10 cellular contexts compared by ENCODE assay signal in the genomic region with DNA sequence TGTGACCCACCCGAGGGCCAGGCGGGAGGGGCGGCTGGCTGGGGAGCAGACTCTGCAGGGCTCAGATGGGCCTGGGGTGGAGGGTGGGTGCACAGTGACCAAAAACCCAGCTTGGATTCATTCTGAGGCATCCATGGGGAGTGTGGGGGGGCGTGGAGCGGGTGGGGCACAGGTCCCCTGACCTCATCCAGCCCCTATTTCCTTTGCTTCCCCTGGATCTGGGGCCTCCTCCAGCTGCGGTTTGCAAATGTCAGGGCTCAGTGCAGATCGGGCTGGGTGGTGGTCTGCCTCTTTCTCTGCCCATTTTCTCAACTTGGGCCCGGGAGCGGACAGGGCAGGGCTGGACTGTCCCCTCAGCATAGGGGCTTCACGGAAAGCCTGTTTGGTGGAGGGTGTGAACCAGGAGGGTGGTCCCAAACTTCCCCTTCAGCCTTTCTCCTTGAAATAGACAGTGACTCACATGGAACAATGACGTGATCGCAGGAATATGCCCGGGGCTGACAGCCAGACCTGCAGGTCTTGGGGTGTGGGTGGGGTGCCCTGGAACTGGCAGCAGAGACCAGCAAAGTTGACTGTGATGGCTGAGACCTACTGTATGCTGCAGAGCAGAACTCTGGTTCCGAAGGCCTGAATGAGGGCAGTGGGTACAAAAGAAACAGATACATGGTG.
A peak's percentile ranks its signal among the peaks of the same experiment; 100 is the strongest.
DNase-seq lines count a peak whose midpoint lies in the region; ATAC-seq and TF ChIP-seq lines count a peak whose summit lies in the region.
"Had no signal": no experiment of that assay in that cellular context is flagged by ENCODE, and none has a peak within 500 bp of the region (broad histone marks: within the 10 kb centered on the region; RNA-seq: fewer than 3 reads in every experiment).

No MANE protein-coding gene starts in this region.

- no peaks in the 10 kb centered on the region for H3K4me1 Mint-ChIP-seq in activated T-cell treated with anti-CD3 and anti-CD28 coated beads, Interleukin-2, amount 50 U/mL, for 72 hours (ENCODE audit: low read depth)

- H3K4me3 ChIP-seq in brain microvascular endothelial cell (ENCODE audit: low read depth, low read length) (no peak overlapping the region), upper lobe of left lung (no peak overlapping the region)

- DNase-seq in HT1080 (ENCODE audit: low read depth): peak; percentile 89
- DNase-seq in brain microvascular endothelial cell: peak; percentile 71
- DNase-seq in hepatic stellate cell (ENCODE audit: low spot score): peak; percentile 79
- DNase-seq in upper lobe of left lung: peak in 1 of 2 donors; percentile 67
- DNase-seq in SKM-1 (lab: John Stamatoyannopoulos, UW; ENCODE audit: unreplicated experiment): no peak
- DNase-seq in activated T-cell treated with anti-CD3 and anti-CD28 coated beads, Interleukin-2, amount 50 U/mL, for 72 hours: no peak
- no peak for DNase-seq in GM13976 (ENCODE audit: low spot score)
- no peak for DNase-seq in activated effector memory CD4-positive, alpha-beta T cell treated with Interleukin-2 at 50 U/mL for 16 hours
- DNase-seq: DMS153, NCI-H1436 treated with DMSO at 0.1 percent for 48 hours had no signal

- H3K36me3 ChIP-seq in brain microvascular endothelial cell (replicated peaks) (no peaks in the 10 kb centered on the region), upper lobe of left lung (no peaks in the 10 kb centered on the region)

- peak overlapping the region; percentile 5 for H3K27ac ChIP-seq in brain microvascular endothelial cell
- peak overlapping the region; percentile 59 to 70 (median 65) for H3K27ac ChIP-seq in upper lobe of left lung

- in situ Hi-C loops in brain microvascular endothelial cell (cut with HindIII; ENCODE audit: low pct_ligation_motif_present, low sequenced_read_pairs) (no loop called here), GM13976 (cut with MboI; ENCODE audit: low sequenced_read_pairs, unreplicated experiment) (no loop called here)

- peaks cover 19 to 48% (median 27%) of the 10 kb centered on the region in 4 donors for H3K4me1 ChIP-seq in upper lobe of left lung

- no peak overlapping the region for H3K4me3 Mint-ChIP-seq in activated T-cell treated with anti-CD3 and anti-CD28 coated beads, Interleukin-2, amount 50 U/mL, for 72 hours

- no peak for TF ChIP-seq CTCF in brain microvascular endothelial cell (IDR thresholded peaks at IDR 0.05; ENCODE audit: low read depth, low read length, missing control alignments)
- no peak for TF ChIP-seq CTCF in upper lobe of left lung (IDR thresholded peaks at IDR 0.05)
- TF ChIP-seq CTCF in GM13976 (IDR thresholded peaks at IDR 0.05; ENCODE audit: borderline replicate concordance, control extremely low read depth, extremely low read depth, insufficient read depth, missing control alignments): no peak

- no peaks in the 10 kb centered on the region for H3K27me3 ChIP-seq in brain microvascular endothelial cell (replicated peaks)
- no peaks in the 10 kb centered on the region for H3K27me3 ChIP-seq in upper lobe of left lung

- H3K9me3 Mint-ChIP-seq in activated T-cell treated with anti-CD3 and anti-CD28 coated beads, Interleukin-2, amount 50 U/mL, for 72 hours: no peaks in the 10 kb centered on the region

- ATAC-seq in upper lobe of left lung (ENCODE audit: low FRiP score in 2 of 2): peak; percentile 34 to 66
- ATAC-seq in activated T-cell treated with anti-CD3 and anti-CD28 coated beads, Interleukin-2, amount 50 U/mL, for 72 hours (replicated peaks in 1 of 2): no peak

- H3K27me3 Mint-ChIP-seq in activated T-cell treated with anti-CD3 and anti-CD28 coated beads, Interleukin-2, amount 50 U/mL, for 72 hours (ENCODE audit: low read depth): peaks cover 23% of the 10 kb centered on the region

- no peaks in the 10 kb centered on the region for H3K36me3 Mint-ChIP-seq in activated T-cell treated with anti-CD3 and anti-CD28 coated beads, Interleukin-2, amount 50 U/mL, for 72 hours (ENCODE audit: insufficient read depth in 2 of 2)

- no peak overlapping the region for H3K27ac Mint-ChIP-seq in activated T-cell treated with anti-CD3 and anti-CD28 coated beads, Interleukin-2, amount 50 U/mL, for 72 hours

- TF ChIP-seq POLR2A in upper lobe of left lung (IDR thresholded peaks at IDR 0.05): no peak

- peak in 2 of 4 donors; percentile 46 to 66 for TF ChIP-seq EP300 in upper lobe of left lung (IDR thresholded peaks at IDR 0.05)

- 71 to 74% methylated on average over 7 to 13 of the region's 14 CpGs for WGBS in upper lobe of left lung, 2 donors

- H3K9me3 ChIP-seq in upper lobe of left lung: no peaks in the 10 kb centered on the region

Comparison
In these comparisons a context has a peak if more than half of its experiments do, and no peak if none do; other contexts are left out.
1. DNase-seq: peak in HT1080 (single experiment), brain microvascular endothelial cell (single experiment) and hepatic stellate cell (single experiment); none in SKM-1 (single experiment), activated T-cell treated with anti-CD3 and anti-CD28 coated beads, Interleukin-2, amount 50 U/mL, for 72 hours (0 of 2), GM13976 (single experiment) and activated effector memory CD4-positive, alpha-beta T cell treated with Interleukin-2 at 50 U/mL for 16 hours (single experiment).
2. ATAC-seq: peak in upper lobe of left lung (2 of 2); none in activated T-cell treated with anti-CD3 and anti-CD28 coated beads, Interleukin-2, amount 50 U/mL, for 72 hours (0 of 2).